In the genomic region with DNA sequence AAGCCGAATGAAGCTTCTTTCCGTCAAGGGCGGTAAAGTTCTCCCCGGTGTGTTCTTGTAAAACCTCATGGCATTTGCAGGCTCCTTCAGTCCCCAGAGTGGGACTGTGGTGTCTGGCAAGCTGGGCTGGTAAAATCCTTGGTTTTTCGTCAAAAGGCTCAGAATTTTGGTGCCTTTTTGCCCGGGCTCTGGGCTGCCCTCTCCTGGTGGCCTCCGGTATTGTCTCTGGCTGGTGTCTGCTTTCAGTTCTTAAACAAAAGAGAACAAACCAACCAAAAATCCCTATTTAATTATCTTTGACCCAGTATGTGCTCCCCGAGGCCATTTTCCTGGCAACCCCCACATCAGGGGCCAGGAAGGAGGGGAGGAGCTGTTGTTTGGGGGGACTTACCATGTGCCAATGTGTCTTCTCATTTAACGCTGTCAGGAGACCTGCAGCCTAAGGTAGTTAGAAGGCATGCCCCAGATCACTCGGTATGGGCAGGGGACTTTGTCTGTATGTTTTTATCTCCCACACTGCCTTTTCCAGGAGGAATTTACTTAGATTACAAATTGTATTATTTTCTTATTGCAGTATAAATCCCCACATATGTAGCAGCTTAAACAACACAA, we compare ENCODE assay signal across 8 cellular contexts. TPM values are rescaled to one million over a fixed set of nuclear protein-coding genes. Genes with fewer than 3 reads are reported as not detected.
DNase-seq lines count a peak whose midpoint lies in the region; ATAC-seq, FAIRE-seq and TF ChIP-seq lines count a peak whose summit lies in the region.

No MANE protein-coding gene starts in this region.

- H3K9ac ChIP-seq in neural progenitor cell: no peak overlapping the region
- no peak overlapping the region for H3K9ac ChIP-seq in kidney (ENCODE audit: low read length in 2 of 2)

- TF ChIP-seq CTCF in OCI-LY7 (conservative IDR thresholded peaks at IDR 0.05; ENCODE audit: low read length): peak; percentile 93
- peak; percentile 86 for TF ChIP-seq CTCF in bronchial epithelial cell (IDR thresholded peaks at IDR 0.05; ENCODE audit: insufficient read depth, low read length, severe bottlenecking)
- TF ChIP-seq CTCF in neural progenitor cell (IDR thresholded peaks at IDR 0.05): peak; percentile 80
- TF ChIP-seq CTCF in kidney (IDR thresholded peaks at IDR 0.05; ENCODE audit: borderline replicate concordance, extremely low read depth, insufficient read depth): no peak

- no peak overlapping the region for H3K4me2 ChIP-seq in OCI-LY7 (ENCODE audit: low read length)
- no peak overlapping the region for H3K4me2 ChIP-seq in neural progenitor cell

- no peaks in the 10 kb centered on the region for H3K9me2 ChIP-seq in OCI-LY7 (ENCODE audit: insufficient read depth, low read length)

- H3K4me1 Mint-ChIP-seq in neural progenitor cell: peaks cover 20% of the 10 kb centered on the region

- H3K4me3 ChIP-seq in OCI-LY7 (ENCODE audit: low read depth, low read length, poor library complexity, severe bottlenecking): no peak overlapping the region
- no peak overlapping the region for H3K4me3 ChIP-seq in bronchial epithelial cell (ENCODE audit: low read depth, low read length)
- H3K4me3 ChIP-seq in neural progenitor cell: no peak overlapping the region
- no peak overlapping the region for H3K4me3 ChIP-seq in kidney (ENCODE audit: low read length in 2 of 2)

- no peaks in the 10 kb centered on the region for H3F3A ChIP-seq in neural progenitor cell (ENCODE audit: low read depth)

- peak overlapping the region; percentile 62 for H3K27ac Mint-ChIP-seq in neural progenitor cell

- peaks cover 25% of the 10 kb centered on the region for H3K36me3 Mint-ChIP-seq in neural progenitor cell

- POLR2A ChIA-PET in OCI-LY7 (lab: Charles Lee): no interaction called here

- H3K9me3 ChIP-seq in OCI-LY7 (ENCODE audit: low read length): no peaks in the 10 kb centered on the region
- H3K9me3 ChIP-seq in neural progenitor cell (ENCODE audit: low read depth): no peaks in the 10 kb centered on the region
- no peaks in the 10 kb centered on the region for H3K9me3 ChIP-seq in kidney (ENCODE audit: control insufficient read depth in 1 of 2, low read length in 2 of 2)

- intact Hi-C loops in OCI-LY7 (cut with micrococcal nuclease; ENCODE audit: unreplicated experiment): no loop called here
- intact Hi-C loops in kidney (cut with DNase I): no loop called here

- no peaks in the 10 kb centered on the region for H3K9me3 Mint-ChIP-seq in neural progenitor cell

- H3K4me1 ChIP-seq in OCI-LY7 (ENCODE audit: insufficient read depth, low read length, poor library complexity, severe bottlenecking) (no peaks in the 10 kb centered on the region), neural progenitor cell (peaks cover 12% of the 10 kb centered on the region), kidney (ENCODE audit: control insufficient read depth in 1 of 2, insufficient read depth in 1 of 2, low read depth in 1 of 2, low read length in 2 of 2) (no peaks in the 10 kb centered on the region)

- CTCF ChIA-PET in OCI-LY7 (lab: Charles Lee; ENCODE audit: unreplicated experiment): no interaction called here

- peaks cover 2% of the 10 kb centered on the region for H3K27me3 Mint-ChIP-seq in neural progenitor cell (ENCODE audit: insufficient read depth, low read depth)

- FAIRE-seq in bronchial epithelial cell (lab: Jason Lieb, UNC): no peak
- FAIRE-seq in kidney (lab: Jason Lieb, UNC): no peak

- no peak for ATAC-seq in HG03460 (IDR thresholded peaks at IDR 0.05; ENCODE audit: unreplicated experiment)

- no TSS peak for BruUV-seq in OCI-LY7 (replicated peaks; lab: Mats Ljungman, UMichigan)

- DNase-seq in GM03348 (ENCODE audit: low spot score): peak; percentile 76
- DNase-seq in OCI-LY7 (ENCODE audit: low spot score): peak; percentile 9
- no peak for DNase-seq in bronchial epithelial cell (ENCODE audit: low read depth)
- peak; percentile 26 for DNase-seq in neural progenitor cell (ENCODE audit: low spot score)
- DNase-seq in NCI-H748 (lab: John Stamatoyannopoulos, UW; ENCODE audit: unreplicated experiment): no peak
- no peak for DNase-seq in kidney
- no peak for DNase-seq in SHP77 (lab: John Stamatoyannopoulos, UW)

- no peak overlapping the region for H3K4me3 Mint-ChIP-seq in neural progenitor cell

- H4K20me1 ChIP-seq in OCI-LY7 (ENCODE audit: insufficient read depth, low read length) (no peaks in the 10 kb centered on the region), neural progenitor cell (ENCODE audit: low read depth) (peaks cover 11% of the 10 kb centered on the region)

- no peak overlapping the region for H2AFZ ChIP-seq in OCI-LY7 (ENCODE audit: low read length)
- no peak overlapping the region for H2AFZ ChIP-seq in neural progenitor cell (replicated peaks)

- no peaks in the 10 kb centered on the region for H3K79me2 ChIP-seq in OCI-LY7 (ENCODE audit: insufficient read depth, low read depth, low read length)
- H3K79me2 ChIP-seq in neural progenitor cell (ENCODE audit: low read depth): no peaks in the 10 kb centered on the region

- no peak overlapping the region for H3K27ac ChIP-seq in OCI-LY7 (ENCODE audit: low read depth, low read length, poor library complexity, severe bottlenecking)
- H3K27ac ChIP-seq in neural progenitor cell: no peak overlapping the region
- H3K27ac ChIP-seq in kidney (ENCODE audit: low read depth in 2 of 2, low read length in 2 of 2): no peak overlapping the region

- H3K36me3 ChIP-seq in OCI-LY7 (ENCODE audit: insufficient read depth, low read length) (no peaks in the 10 kb centered on the region), bronchial epithelial cell (ENCODE audit: control insufficient read depth, insufficient read depth, low read length) (no peaks in the 10 kb centered on the region), neural progenitor cell (no peaks in the 10 kb centered on the region), kidney (ENCODE audit: control insufficient read depth in 1 of 2, insufficient read depth in 2 of 2, low read length in 2 of 2) (no peaks in the 10 kb centered on the region)

- H3K27me3 ChIP-seq in bronchial epithelial cell (ENCODE audit: control insufficient read depth, insufficient read depth, low read length) (no peaks in the 10 kb centered on the region), neural progenitor cell (no peaks in the 10 kb centered on the region)

RNA-seq across cellular contexts. Expression of a gene that starts 11.1 kb away (rescaled TPM):
- total RNA-seq in OCI-LY7 (2014; rRNA removed; shearing (Covaris generic)): not detected in 2 replicates
- total RNA-seq in OCI-LY7 (2022) (not detected in 2 replicates), bronchial epithelial cell (5.4 and 12.1 TPM in 2 replicates), neural progenitor cell (ENCODE audit: low replicate concordance) (2.9 and 6.5 TPM in 2 replicates), kidney (1.1 TPM)
- polyA plus RNA-seq in kidney (ENCODE audit: insufficient read depth, low read depth, low replicate concordance): not detected

Comparison
In these comparisons a context has a peak if more than half of its experiments do, and no peak if none do; other contexts are left out.
1. DNase-seq: peak in GM03348 (single experiment), OCI-LY7 (single experiment) and neural progenitor cell (single experiment); none in bronchial epithelial cell (single experiment), NCI-H748 (single experiment), kidney (single experiment) and SHP77 (0 of 2).